Comparison of ENCODE assay signal across 1 cellular context in the genomic region with DNA sequence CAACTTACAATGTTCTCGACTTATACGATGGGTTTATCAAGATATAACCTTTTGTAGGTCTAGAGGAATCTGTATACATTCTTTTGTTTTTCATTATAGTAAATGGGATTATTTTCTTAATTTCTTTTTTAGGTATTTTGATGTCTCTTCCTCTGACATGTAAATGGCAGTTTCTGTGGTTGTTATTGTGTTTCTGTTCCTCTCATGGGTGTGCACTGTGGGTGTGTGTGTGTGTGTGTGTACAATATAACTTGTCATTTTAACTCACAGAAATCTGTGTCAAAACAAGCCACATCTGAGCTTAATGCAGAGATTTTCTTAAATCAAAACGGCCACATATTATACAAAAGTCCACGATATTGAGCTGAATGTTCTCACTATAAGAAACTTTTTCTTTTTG.
TF ChIP-seq lines count a peak whose summit lies in the region.

No MANE protein-coding gene starts in this region.

TF ChIP-seq in SK-N-SH treated with all-trans-retinoic acid at 6 μM for 48 hours, 23 proteins besides CTCF, POLR2A, EP300 and RAD21 (continued from another document):
- TF ChIP-seq, protein P1, sequence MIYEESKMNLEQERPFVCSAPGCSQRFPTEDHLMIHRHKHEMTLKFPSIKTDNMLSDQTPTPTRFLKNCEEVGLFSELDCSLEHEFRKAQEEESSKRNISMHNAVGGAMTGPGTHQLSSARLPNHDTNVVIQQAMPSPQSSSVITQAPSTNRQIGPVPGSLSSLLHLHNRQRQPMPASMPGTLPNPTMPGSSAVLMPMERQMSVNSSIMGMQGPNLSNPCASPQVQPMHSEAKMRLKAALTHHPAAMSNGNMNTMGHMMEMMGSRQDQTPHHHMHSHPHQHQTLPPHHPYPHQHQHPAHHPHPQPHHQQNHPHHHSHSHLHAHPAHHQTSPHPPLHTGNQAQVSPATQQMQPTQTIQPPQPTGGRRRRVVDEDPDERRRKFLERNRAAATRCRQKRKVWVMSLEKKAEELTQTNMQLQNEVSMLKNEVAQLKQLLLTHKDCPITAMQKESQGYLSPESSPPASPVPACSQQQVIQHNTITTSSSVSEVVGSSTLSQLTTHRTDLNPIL (CRISPR knock-in tag; IDR thresholded peaks at IDR 0.05; ENCODE audit: low read depth): no peak
- TF ChIP-seq, protein P2, sequence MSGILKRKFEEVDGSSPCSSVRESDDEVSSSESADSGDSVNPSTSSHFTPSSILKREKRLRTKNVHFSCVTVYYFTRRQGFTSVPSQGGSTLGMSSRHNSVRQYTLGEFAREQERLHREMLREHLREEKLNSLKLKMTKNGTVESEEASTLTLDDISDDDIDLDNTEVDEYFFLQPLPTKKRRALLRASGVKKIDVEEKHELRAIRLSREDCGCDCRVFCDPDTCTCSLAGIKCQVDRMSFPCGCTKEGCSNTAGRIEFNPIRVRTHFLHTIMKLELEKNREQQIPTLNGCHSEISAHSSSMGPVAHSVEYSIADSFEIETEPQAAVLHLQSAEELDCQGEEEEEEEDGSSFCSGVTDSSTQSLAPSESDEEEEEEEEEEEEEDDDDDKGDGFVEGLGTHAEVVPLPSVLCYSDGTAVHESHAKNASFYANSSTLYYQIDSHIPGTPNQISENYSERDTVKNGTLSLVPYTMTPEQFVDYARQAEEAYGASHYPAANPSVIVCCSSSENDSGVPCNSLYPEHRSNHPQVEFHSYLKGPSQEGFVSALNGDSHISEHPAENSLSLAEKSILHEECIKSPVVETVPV (CRISPR knock-in tag; IDR thresholded peaks at IDR 0.05): no peak
- TF ChIP-seq ISL1 (CRISPR knock-in tag; IDR thresholded peaks at IDR 0.05): no peak
- TF ChIP-seq TOX (CRISPR knock-in tag; IDR thresholded peaks at IDR 0.05; ENCODE audit: borderline replicate concordance): no peak
- no peak for TF ChIP-seq ZNF70 (CRISPR knock-in tag; IDR thresholded peaks at IDR 0.05)
- TF ChIP-seq PPARA (CRISPR knock-in tag; IDR thresholded peaks at IDR 0.05; ENCODE audit: borderline replicate concordance): no peak
- no peak for TF ChIP-seq GLIS3 (CRISPR knock-in tag; IDR thresholded peaks at IDR 0.05)
- TF ChIP-seq OSR1 (CRISPR knock-in tag; IDR thresholded peaks at IDR 0.05): no peak
- TF ChIP-seq ZNF565 (CRISPR knock-in tag; conservative IDR thresholded peaks at IDR 0.05; ENCODE audit: low read depth): no peak
- TF ChIP-seq TCF4 (CRISPR knock-in tag; IDR thresholded peaks at IDR 0.05; ENCODE audit: borderline replicate concordance): no peak
